ENCODE assay signal across 15 cellular contexts in genomic region chr9:88310310-88310980, GRCh38.
A peak's percentile ranks its signal among the peaks of the same experiment; 100 is the strongest.
DNase-seq lines count a peak whose midpoint lies in the region; ATAC-seq and TF ChIP-seq lines count a peak whose summit lies in the region.
"Had no signal": no experiment of that assay in that cellular context is flagged by ENCODE, and none has a peak within 500 bp of the region (broad histone marks: within the 10 kb centered on the region; RNA-seq: fewer than 3 reads in every experiment).

No MANE protein-coding gene starts in this region.

- no peak overlapping the region for H3K4me2 ChIP-seq in trophoblast cell (ENCODE audit: low read length)
- H3K4me2 ChIP-seq: A549 had no signal

- H4K8ac ChIP-seq in trophoblast cell (ENCODE audit: low read depth, low read length) = peak overlapping the region; percentile 17

- peak overlapping the region; percentile 68 for H3K4ac ChIP-seq in trophoblast cell (ENCODE audit: low read depth, low read length)

- TF ChIP-seq CTCF in heart left ventricle (IDR thresholded peaks at IDR 0.05) = no peak

- H2BK12ac ChIP-seq in trophoblast cell (ENCODE audit: low read length) = peak overlapping the region; percentile 74

- H3K4me3 ChIP-seq in trophoblast cell (ENCODE audit: low read depth, low read length) (no peak overlapping the region), heart left ventricle (peak overlapping the region in 1 of 12 donors; percentile 5)
- H3K4me3 ChIP-seq: A549, body of pancreas had no signal

- ATAC-seq in central memory CD8-positive, alpha-beta T cell (replicated peaks; ENCODE audit: extremely low read depth, poor library complexity, severe bottlenecking) = peak; percentile 24
- ATAC-seq in HG03139 (IDR thresholded peaks at IDR 0.05; ENCODE audit: unreplicated experiment) (no peak), heart left ventricle (no peak)
- ATAC-seq: A549; activated CD4-positive, CD25-positive, alpha-beta regulatory T cell treated with anti-CD3 and anti-CD28 coated beads, Interleukin-2, amount 50 U/mL, for 24 hours; body of pancreas had no signal

- no peak overlapping the region for H3K4me3 Mint-ChIP-seq in central memory CD8-positive, alpha-beta T cell

- no CpG with 5 or more reads among the region's 10 CpGs for WGBS in trophoblast cell (ENCODE audit: extremely low coverage, insufficient coverage, insufficient read length)
- 72 to 75% (median 73%) methylated on average over 10 of the region's 10 CpGs for WGBS in heart left ventricle, 4 donors

- no peak for TF ChIP-seq POLR2A in heart left ventricle (IDR thresholded peaks at IDR 0.05)

- H2AK5ac ChIP-seq in trophoblast cell (ENCODE audit: low read length) = peak overlapping the region; percentile 80

- H3K79me2 ChIP-seq in trophoblast cell (ENCODE audit: control insufficient read depth, insufficient read depth, low read length, poor library complexity) = no peaks in the 10 kb centered on the region

- no peaks in the 10 kb centered on the region for H3K9me3 ChIP-seq in trophoblast cell (ENCODE audit: insufficient read depth, low read depth, low read length)
- H3K9me3 ChIP-seq in heart left ventricle = no peaks in the 10 kb centered on the region
- H3K9me3 ChIP-seq: A549, body of pancreas had no signal

- intact Hi-C loops in heart left ventricle (cut with DNase I) = no loop called here

- no peaks in the 10 kb centered on the region for H3K9me3 Mint-ChIP-seq in central memory CD8-positive, alpha-beta T cell

- peaks cover 8% of the 10 kb centered on the region for H3K4me1 Mint-ChIP-seq in central memory CD8-positive, alpha-beta T cell

- H2BK5ac ChIP-seq in trophoblast cell (ENCODE audit: low read depth, low read length, poor library complexity) = no peak overlapping the region

- no peaks in the 10 kb centered on the region for H3K36me3 Mint-ChIP-seq in central memory CD8-positive, alpha-beta T cell (ENCODE audit: insufficient read depth)

- no peak overlapping the region for H4K12ac ChIP-seq in trophoblast cell (ENCODE audit: low read depth, low read length)

- H3K27ac Mint-ChIP-seq in central memory CD8-positive, alpha-beta T cell (ENCODE audit: low read depth) = no peak overlapping the region

- no peak overlapping the region for H3K27ac ChIP-seq in trophoblast cell (ENCODE audit: low read depth, low read length)
- H3K27ac ChIP-seq in heart left ventricle = no peak overlapping the region
- H3K27ac ChIP-seq: A549, body of pancreas had no signal

- H2BK120ac ChIP-seq in trophoblast cell (ENCODE audit: insufficient read depth, low read length, poor library complexity) = peak overlapping the region; percentile 41

- H3K23ac ChIP-seq in trophoblast cell (ENCODE audit: low read length) = no peak overlapping the region

- no peak overlapping the region for H4K91ac ChIP-seq in trophoblast cell (ENCODE audit: low read depth, low read length)

- H3K4me1 ChIP-seq in trophoblast cell (ENCODE audit: control insufficient read depth in 1 of 2, insufficient read depth in 2 of 2, low read length in 2 of 2) (peaks cover 7 to 9% of the 10 kb centered on the region in 2 experiments), heart left ventricle (peaks cover 0 to 10% (median 0%) of the 10 kb centered on the region in 12 donors)
- H3K4me1 ChIP-seq: A549, body of pancreas had no signal

- no peaks in the 10 kb centered on the region for H3K36me3 ChIP-seq in trophoblast cell (ENCODE audit: control insufficient read depth in 1 of 2, insufficient read depth in 2 of 2, low read length in 2 of 2)
- no peaks in the 10 kb centered on the region for H3K36me3 ChIP-seq in heart left ventricle

- peak; percentile 28 for DNase-seq in NCI-H748 (lab: John Stamatoyannopoulos, UW; ENCODE audit: unreplicated experiment)
- no peak for DNase-seq in NCI-H748 treated with DMSO at 0.1 percent for 48 hours (lab: John Stamatoyannopoulos, UW)
- DNase-seq in NCI-H2227 treated with DMSO at 0.1 percent for 48 hours (lab: John Stamatoyannopoulos, UW) = peak; percentile 0
- no peak for DNase-seq in central memory CD8-positive, alpha-beta T cell (ENCODE audit: low spot score in 2 of 2)
- peak; percentile 56 to 61 for DNase-seq in trophoblast cell
- no peak for DNase-seq in heart left ventricle
- DNase-seq in glomerular visceral epithelial cell (ENCODE audit: extremely low spot score) = no peak
- DNase-seq: NCI-H446 treated with DMSO at 0.1 percent for 48 hours; occipital lobe; SIG-M5; stimulated activated CD4-positive, alpha-beta T cell treated with anti-CD3 and anti-CD28 coated beads, Interleukin-12 subunit alpha, Interleukin-12 subunit beta, amount 100 ng/mL, for 4 hours had no signal

- peaks cover 6% of the 10 kb centered on the region for H3K79me1 ChIP-seq in trophoblast cell (ENCODE audit: low read length)

- no peak overlapping the region for H3K18ac ChIP-seq in trophoblast cell (ENCODE audit: low read length)

- H3K27me3 ChIP-seq in trophoblast cell (ENCODE audit: insufficient read depth, low read length) (no peaks in the 10 kb centered on the region), heart left ventricle (no peaks in the 10 kb centered on the region)
- H3K27me3 ChIP-seq: body of pancreas had no signal

- no peak overlapping the region for H3K9ac ChIP-seq in trophoblast cell (ENCODE audit: low read length)

- H3K14ac ChIP-seq in trophoblast cell (ENCODE audit: low read length) = no peak overlapping the region

- H2AFZ ChIP-seq in trophoblast cell (ENCODE audit: insufficient read depth, low read length, poor library complexity) = no peak overlapping the region

- no peaks in the 10 kb centered on the region for H3K27me3 Mint-ChIP-seq in central memory CD8-positive, alpha-beta T cell

Comparison
In these comparisons a context has a peak if more than half of its experiments do, and no peak if none do; other contexts are left out.
1. DNase-seq: peak in NCI-H748 (single experiment), NCI-H2227 treated with DMSO at 0.1 percent for 48 hours (single experiment) and trophoblast cell (2 of 2); none in NCI-H748 treated with DMSO at 0.1 percent for 48 hours (single experiment), central memory CD8-positive, alpha-beta T cell (0 of 2), heart left ventricle (0 of 5) and glomerular visceral epithelial cell (single experiment).